In the genomic region with DNA sequence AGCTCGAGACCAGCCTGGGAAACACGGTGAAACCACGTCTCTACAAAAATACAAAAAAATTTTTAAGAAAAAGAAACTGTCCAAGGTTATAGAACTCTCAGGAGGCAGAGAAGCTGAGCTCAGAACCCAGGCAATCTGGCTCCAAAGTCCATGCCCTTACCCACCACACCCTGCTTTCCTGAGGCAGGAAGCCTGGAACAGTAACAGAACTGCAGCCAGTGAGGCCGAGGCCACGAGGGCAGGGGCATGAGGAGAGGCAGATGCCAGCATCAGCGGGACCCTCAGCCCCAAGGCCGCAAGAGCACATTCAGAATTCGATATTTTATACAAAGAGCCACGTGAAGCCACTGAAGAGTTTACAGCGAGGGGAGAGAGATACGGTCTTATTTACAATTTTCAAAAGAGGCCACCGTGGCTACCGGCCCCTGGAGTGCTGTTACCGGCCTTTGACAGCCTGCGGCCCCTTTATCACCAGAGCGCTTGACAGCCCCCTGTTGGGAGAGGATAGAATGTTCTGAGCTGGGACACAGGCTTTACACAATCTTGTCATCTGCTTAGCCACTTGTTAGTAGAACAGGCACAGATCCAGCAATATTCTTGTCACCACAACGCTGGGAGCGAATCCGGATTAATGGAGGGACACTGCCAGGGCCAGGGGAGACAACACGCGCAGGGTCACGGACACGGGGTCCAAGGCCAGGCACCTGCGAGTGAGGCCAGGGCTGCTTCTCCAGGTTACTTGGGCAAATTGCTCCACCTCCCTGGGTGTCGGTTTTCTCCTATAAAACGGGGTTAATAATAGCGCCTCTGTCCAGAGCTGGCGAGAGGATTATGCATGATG, we compare ENCODE assay signal across 10 cellular contexts. TPM values are rescaled to one million over a fixed set of nuclear protein-coding genes. Genes with fewer than 3 reads are reported as not detected.
A peak's percentile ranks its signal among the peaks of the same experiment; 100 is the strongest.
DNase-seq lines count a peak whose midpoint lies in the region; TF ChIP-seq lines count a peak whose summit lies in the region.
"Had no signal": no experiment of that assay in that cellular context is flagged by ENCODE, and none has a peak within 500 bp of the region (broad histone marks: within the 10 kb centered on the region; RNA-seq: fewer than 3 reads in every experiment).

No MANE protein-coding gene starts in this region.

- peaks cover 48% of the 10 kb centered on the region for H3K79me2 ChIP-seq in KMS-11 (ENCODE audit: insufficient read depth, low read depth)

- H4K20me1 ChIP-seq in KMS-11 (ENCODE audit: insufficient read depth): no peaks in the 10 kb centered on the region; the same call in 1 of the 2 replicates

- H3K27me3 ChIP-seq in KMS-11 (ENCODE audit: insufficient read depth, low read depth) (no peaks in the 10 kb centered on the region), kidney epithelial cell (ENCODE audit: control insufficient read depth, insufficient read depth, low read length) (no peaks in the 10 kb centered on the region)
- H3K27me3 ChIP-seq: neutrophil, tibial artery had no signal

- DNase-seq in astrocyte of the cerebellum (ENCODE audit: low read depth): no peak
- no peak for DNase-seq in kidney epithelial cell (ENCODE audit: low read depth)
- peak in 27 of 49 donors; percentile 17 to 67 (median 40) for DNase-seq in substantia nigra (lab: John Stamatoyannopoulos, UW)
- DNase-seq in amniotic stem cell (lab: John Stamatoyannopoulos, UW): no peak
- DNase-seq in DMS53 (lab: John Stamatoyannopoulos, UW): no peak
- no peak for DNase-seq in DMS153 treated with DMSO at 0.1 percent for 48 hours (lab: John Stamatoyannopoulos, UW; ENCODE audit: unreplicated experiment)
- DNase-seq: T-helper 1 cell had no signal

- TF ChIP-seq CTCF in KMS-11 (conservative IDR thresholded peaks at IDR 0.05; ENCODE audit: low read depth, low read length) (peak; percentile 48), astrocyte of the cerebellum (IDR thresholded peaks at IDR 0.05; ENCODE audit: low read depth, low read length, missing control alignments) (peak; percentile 52), kidney epithelial cell (IDR thresholded peaks at IDR 0.05; ENCODE audit: insufficient read depth, low read length, poor library complexity, severe bottlenecking) (peak; percentile 28)

- no peak overlapping the region for H3K9ac ChIP-seq in KMS-11

- H3K27ac ChIP-seq in KMS-11: no peak overlapping the region
- H3K27ac ChIP-seq in substantia nigra (ENCODE audit: low read depth, low read length, poor library complexity, severe bottlenecking): peak overlapping the region; percentile 71
- H3K27ac ChIP-seq: neutrophil, tibial artery had no signal

- H3K36me3 ChIP-seq in KMS-11 (ENCODE audit: insufficient read depth) (peaks cover 10% of the 10 kb centered on the region; the same call in 1 of the 2 replicates), kidney epithelial cell (ENCODE audit: control insufficient read depth, insufficient read depth, low read length) (peaks cover 1% of the 10 kb centered on the region)

- no peak overlapping the region for H2AFZ ChIP-seq in KMS-11 (ENCODE audit: low read depth)

- peaks cover 13% of the 10 kb centered on the region for H3K4me1 ChIP-seq in KMS-11 (ENCODE audit: low read depth, poor library complexity, severe bottlenecking)

- H3K4me2 ChIP-seq in KMS-11: no peak overlapping the region

- in situ Hi-C loops in astrocyte of the cerebellum (cut with HindIII; ENCODE audit: low sequenced_read_pairs): no loop called here

- H3K4me3 ChIP-seq in KMS-11 (IDR thresholded peaks at IDR 0.05; ENCODE audit: insufficient read depth, low read depth, low read length): no peak overlapping the region
- H3K4me3 ChIP-seq in astrocyte of the cerebellum (ENCODE audit: low read depth, low read length): no peak overlapping the region
- H3K4me3 ChIP-seq in kidney epithelial cell (ENCODE audit: low read depth, low read length): no peak overlapping the region
- H3K4me3 ChIP-seq: tibial artery had no signal

RNA-seq across cellular contexts. Expression of gene SPATA2, which starts 5.6 kb away (rescaled TPM):
- total RNA-seq in kidney epithelial cell: 3.9 and 5.1 TPM in 2 replicates

RNA-seq across cellular contexts. Expression of gene RNF114, which starts 26.5 kb away (rescaled TPM):
- total RNA-seq in kidney epithelial cell: 138 and 216 TPM in 2 replicates

Comparison
In these comparisons a context has a peak if more than half of its experiments do, and no peak if none do; other contexts are left out.
1. DNase-seq: peak in substantia nigra (27 of 49); none in astrocyte of the cerebellum (single experiment), kidney epithelial cell (single experiment), amniotic stem cell (single experiment), DMS53 (single experiment) and DMS153 treated with DMSO at 0.1 percent for 48 hours (single experiment).
2. Peak in every context shown above with its lines, with median percentiles within 50 percentile points of each other: CTCF ChIP-seq.